1 cellular context compared by ENCODE assay signal in genomic region chr12:55817352-55818139, GRCh38.
TF ChIP-seq lines count a peak whose summit lies in the region.

Gene ORMDL2 (plus strand): TSS chr12:55818041. CDS start chr12:55819000, 959 bp downstream.
Gene SARNP (minus strand): TSS chr12:55817724. CDS start chr12:55817701, 23 bp downstream.

TF ChIP-seq in liver, 16 proteins besides CTCF, POLR2A, EP300 and RAD21 (continued from another document):
- TF ChIP-seq ZBTB33 (IDR thresholded peaks at IDR 0.05) = no peak
- TF ChIP-seq FOXA1 (IDR thresholded peaks at IDR 0.05) = no peak
- TF ChIP-seq HNF4G (IDR thresholded peaks at IDR 0.05) = no peak
- TF ChIP-seq TAF1 (conservative IDR thresholded peaks at IDR 0.05) = peak; percentile 21
- no peak for TF ChIP-seq FOXA2 (IDR thresholded peaks at IDR 0.05)
- TF ChIP-seq GABPA (IDR thresholded peaks at IDR 0.05 in 1 of 2, conservative IDR thresholded peaks at IDR 0.05 in 1 of 2) = peak; percentile 65 to 90
- TF ChIP-seq NR2F2 (IDR thresholded peaks at IDR 0.05) = no peak
- peak; percentile 61 for TF ChIP-seq MAX (IDR thresholded peaks at IDR 0.05)
- no peak for TF ChIP-seq RXRA (IDR thresholded peaks at IDR 0.05)
